ENCODE assay signal across 2 cellular contexts in the genomic region with DNA sequence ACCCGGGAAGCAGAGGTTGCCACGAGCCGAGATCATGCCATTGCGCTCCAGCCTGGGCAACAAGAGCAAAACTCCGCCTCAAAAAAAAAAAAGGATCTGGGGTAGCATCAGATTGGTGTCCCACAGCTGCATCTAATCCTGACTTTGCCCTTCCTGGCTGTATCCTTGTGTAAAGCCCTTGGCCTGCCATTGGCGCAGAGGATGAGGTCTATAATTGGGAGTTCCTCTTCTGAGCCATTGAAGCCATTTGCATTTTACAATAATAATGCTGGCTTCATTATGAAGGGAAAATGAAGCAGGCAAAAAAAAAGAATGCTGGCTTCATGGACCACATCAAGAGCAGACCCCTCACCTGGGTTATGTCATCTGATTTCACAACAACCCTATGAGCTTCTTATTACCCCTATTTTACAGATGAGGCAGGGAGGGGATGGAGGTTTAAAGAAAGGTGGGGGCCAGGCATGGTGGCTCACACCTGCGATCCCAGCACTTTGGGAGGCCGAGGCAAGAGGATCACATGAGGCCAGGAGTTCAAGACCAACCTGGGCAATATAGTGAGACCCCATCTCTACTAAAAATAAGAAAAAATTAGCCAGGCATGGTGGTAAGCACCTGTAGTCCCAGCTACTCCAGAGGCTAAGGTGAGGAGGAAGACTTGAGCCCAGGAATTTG.
A peak's percentile ranks its signal among the peaks of the same experiment; 100 is the strongest.
TF ChIP-seq lines count a peak whose summit lies in the region.

No MANE protein-coding gene starts in this region.

TF ChIP-seq in IMR-90, 13 proteins besides CTCF, POLR2A, EP300 and RAD21:
- TF ChIP-seq RFX5 (IDR thresholded peaks at IDR 0.05; ENCODE audit: low read depth, low read length) (no peak), CEBPB (IDR thresholded peaks at IDR 0.05; ENCODE audit: low read depth, low read length) (0 out of 2 replicates have a peak, but pooled peaks have one; percentile 11)
TF ChIP-seq in IMR-90: peak in this region for 1.

TF ChIP-seq in HepG2, 621 proteins besides CTCF, POLR2A, EP300 and RAD21 (continues in another document):
- TF ChIP-seq IRF2 (CRISPR knock-in tag; IDR thresholded peaks at IDR 0.05) (no peak), ARHGAP35 (CRISPR knock-in tag; IDR thresholded peaks at IDR 0.05; ENCODE audit: borderline replicate concordance) (no peak), MIXL1 (CRISPR knock-in tag; IDR thresholded peaks at IDR 0.05) (no peak), ZNF331 (CRISPR knock-in tag; IDR thresholded peaks at IDR 0.05) (no peak), CEBPB (IDR thresholded peaks at IDR 0.05; ENCODE audit: borderline replicate concordance, low read depth, low read length) (peak; percentile 9; the same call in 1 of the 2 replicates), RARA (CRISPR knock-in tag; IDR thresholded peaks at IDR 0.05) (no peak), ZNF816 (CRISPR knock-in tag; IDR thresholded peaks at IDR 0.05; ENCODE audit: borderline replicate concordance) (no peak), SRSF4 (IDR thresholded peaks at IDR 0.05; ENCODE audit: low read depth, low read length, poor library complexity, severe bottlenecking) (no peak), ZNF292 (CRISPR knock-in tag; IDR thresholded peaks at IDR 0.05; ENCODE audit: borderline replicate concordance, low read depth) (no peak), LRRFIP1 (CRISPR knock-in tag; conservative IDR thresholded peaks at IDR 0.05) (no peak), ZNF333 (CRISPR knock-in tag; IDR thresholded peaks at IDR 0.05; ENCODE audit: borderline replicate concordance) (no peak), ZNF496 (CRISPR knock-in tag; IDR thresholded peaks at IDR 0.05; ENCODE audit: insufficient replicate concordance) (no peak), ZFP82 (CRISPR knock-in tag; IDR thresholded peaks at IDR 0.05; ENCODE audit: borderline replicate concordance) (0 out of 2 replicates have a peak, but pooled peaks have one; percentile 43), ATRX (CRISPR knock-in tag; IDR thresholded peaks at IDR 0.05; ENCODE audit: borderline replicate concordance) (no peak), KMT2A (CRISPR knock-in tag; IDR thresholded peaks at IDR 0.05) (0 out of 2 replicates have a peak, but pooled peaks have one; percentile 29), RELA (CRISPR knock-in tag; IDR thresholded peaks at IDR 0.05) (no peak), ZNF33B (CRISPR knock-in tag; IDR thresholded peaks at IDR 0.05) (0 out of 2 replicates have a peak, but pooled peaks have one; percentile 11), DNMT3B (CRISPR knock-in tag; conservative IDR thresholded peaks at IDR 0.05) (no peak), ZFP36 (IDR thresholded peaks at IDR 0.05; ENCODE audit: borderline replicate concordance, low read depth, low read length, partially characterized antibody) (no peak), ZNF354B (CRISPR knock-in tag; IDR thresholded peaks at IDR 0.05) (no peak), ZNF607 (CRISPR knock-in tag; IDR thresholded peaks at IDR 0.05; ENCODE audit: borderline replicate concordance) (no peak), CBX2 (IDR thresholded peaks at IDR 0.05; ENCODE audit: low read depth, low read length) (no peak), CBX2 (CRISPR knock-in tag; IDR thresholded peaks at IDR 0.05; ENCODE audit: low read depth) (0 out of 2 replicates have a peak, but pooled peaks have one; percentile 13), ZNF431 (CRISPR knock-in tag; IDR thresholded peaks at IDR 0.05; ENCODE audit: borderline replicate concordance, low read depth) (no peak), ZFP90 (CRISPR knock-in tag; IDR thresholded peaks at IDR 0.05; ENCODE audit: borderline replicate concordance) (no peak), IKZF4 (CRISPR knock-in tag; IDR thresholded peaks at IDR 0.05; ENCODE audit: borderline replicate concordance, low read depth, not compliant biosample characterization) (peak; percentile 32), RAD51 (IDR thresholded peaks at IDR 0.05; ENCODE audit: borderline replicate concordance) (no peak), FOXJ3 (CRISPR knock-in tag; IDR thresholded peaks at IDR 0.05; ENCODE audit: borderline replicate concordance) (no peak), PCBP1 (IDR thresholded peaks at IDR 0.05; ENCODE audit: borderline replicate concordance, low read depth, low read length) (no peak), ZNF737 (CRISPR knock-in tag; IDR thresholded peaks at IDR 0.05; ENCODE audit: borderline replicate concordance) (no peak), ZBTB7A (CRISPR knock-in tag; IDR thresholded peaks at IDR 0.05) (0 out of 2 replicates have a peak, but pooled peaks have one; percentile 26), KDM4B (CRISPR knock-in tag; IDR thresholded peaks at IDR 0.05) (no peak), ZNF460 (CRISPR knock-in tag; IDR thresholded peaks at IDR 0.05; ENCODE audit: borderline replicate concordance) (peak; percentile 18; the same call in 1 of the 2 replicates), HNF4G (IDR thresholded peaks at IDR 0.05; ENCODE audit: borderline replicate concordance, low read depth, low read length) (no peak), HNF4G (CRISPR knock-in tag; IDR thresholded peaks at IDR 0.05; ENCODE audit: borderline replicate concordance, low read depth) (peak; percentile 22; the same call in 1 of the 2 replicates), PHB2 (IDR thresholded peaks at IDR 0.05; ENCODE audit: partially characterized antibody) (no peak)
- TF ChIP-seq, protein P1, sequence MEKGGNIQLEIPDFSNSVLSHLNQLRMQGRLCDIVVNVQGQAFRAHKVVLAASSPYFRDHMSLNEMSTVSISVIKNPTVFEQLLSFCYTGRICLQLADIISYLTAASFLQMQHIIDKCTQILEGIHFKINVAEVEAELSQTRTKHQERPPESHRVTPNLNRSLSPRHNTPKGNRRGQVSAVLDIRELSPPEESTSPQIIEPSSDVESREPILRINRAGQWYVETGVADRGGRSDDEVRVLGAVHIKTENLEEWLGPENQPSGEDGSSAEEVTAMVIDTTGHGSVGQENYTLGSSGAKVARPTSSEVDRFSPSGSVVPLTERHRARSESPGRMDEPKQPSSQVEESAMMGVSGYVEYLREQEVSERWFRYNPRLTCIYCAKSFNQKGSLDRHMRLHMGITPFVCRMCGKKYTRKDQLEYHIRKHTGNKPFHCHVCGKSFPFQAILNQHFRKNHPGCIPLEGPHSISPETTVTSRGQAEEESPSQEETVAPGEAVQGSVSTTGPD (CRISPR knock-in tag; IDR thresholded peaks at IDR 0.05), result no peak
- TF ChIP-seq, protein P2, sequence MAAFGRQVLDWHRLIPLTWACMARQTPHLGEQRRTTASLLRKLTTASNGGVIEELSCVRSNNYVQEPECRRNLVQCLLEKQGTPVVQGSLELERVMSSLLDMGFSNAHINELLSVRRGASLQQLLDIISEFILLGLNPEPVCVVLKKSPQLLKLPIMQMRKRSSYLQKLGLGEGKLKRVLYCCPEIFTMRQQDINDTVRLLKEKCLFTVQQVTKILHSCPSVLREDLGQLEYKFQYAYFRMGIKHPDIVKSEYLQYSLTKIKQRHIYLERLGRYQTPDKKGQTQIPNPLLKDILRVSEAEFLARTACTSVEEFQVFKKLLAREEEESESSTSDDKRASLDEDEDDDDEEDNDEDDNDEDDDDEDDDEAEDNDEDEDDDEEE (CRISPR knock-in tag; IDR thresholded peaks at IDR 0.05), result 0 out of 2 replicates have a peak, but pooled peaks have one; percentile 14
- TF ChIP-seq, protein P3, sequence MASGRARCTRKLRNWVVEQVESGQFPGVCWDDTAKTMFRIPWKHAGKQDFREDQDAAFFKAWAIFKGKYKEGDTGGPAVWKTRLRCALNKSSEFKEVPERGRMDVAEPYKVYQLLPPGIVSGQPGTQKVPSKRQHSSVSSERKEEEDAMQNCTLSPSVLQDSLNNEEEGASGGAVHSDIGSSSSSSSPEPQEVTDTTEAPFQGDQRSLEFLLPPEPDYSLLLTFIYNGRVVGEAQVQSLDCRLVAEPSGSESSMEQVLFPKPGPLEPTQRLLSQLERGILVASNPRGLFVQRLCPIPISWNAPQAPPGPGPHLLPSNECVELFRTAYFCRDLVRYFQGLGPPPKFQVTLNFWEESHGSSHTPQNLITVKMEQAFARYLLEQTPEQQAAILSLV (CRISPR knock-in tag; IDR thresholded peaks at IDR 0.05; ENCODE audit: borderline replicate concordance), result peak; percentile 34; the same call in 1 of the 2 replicates
- TF ChIP-seq, protein P4, sequence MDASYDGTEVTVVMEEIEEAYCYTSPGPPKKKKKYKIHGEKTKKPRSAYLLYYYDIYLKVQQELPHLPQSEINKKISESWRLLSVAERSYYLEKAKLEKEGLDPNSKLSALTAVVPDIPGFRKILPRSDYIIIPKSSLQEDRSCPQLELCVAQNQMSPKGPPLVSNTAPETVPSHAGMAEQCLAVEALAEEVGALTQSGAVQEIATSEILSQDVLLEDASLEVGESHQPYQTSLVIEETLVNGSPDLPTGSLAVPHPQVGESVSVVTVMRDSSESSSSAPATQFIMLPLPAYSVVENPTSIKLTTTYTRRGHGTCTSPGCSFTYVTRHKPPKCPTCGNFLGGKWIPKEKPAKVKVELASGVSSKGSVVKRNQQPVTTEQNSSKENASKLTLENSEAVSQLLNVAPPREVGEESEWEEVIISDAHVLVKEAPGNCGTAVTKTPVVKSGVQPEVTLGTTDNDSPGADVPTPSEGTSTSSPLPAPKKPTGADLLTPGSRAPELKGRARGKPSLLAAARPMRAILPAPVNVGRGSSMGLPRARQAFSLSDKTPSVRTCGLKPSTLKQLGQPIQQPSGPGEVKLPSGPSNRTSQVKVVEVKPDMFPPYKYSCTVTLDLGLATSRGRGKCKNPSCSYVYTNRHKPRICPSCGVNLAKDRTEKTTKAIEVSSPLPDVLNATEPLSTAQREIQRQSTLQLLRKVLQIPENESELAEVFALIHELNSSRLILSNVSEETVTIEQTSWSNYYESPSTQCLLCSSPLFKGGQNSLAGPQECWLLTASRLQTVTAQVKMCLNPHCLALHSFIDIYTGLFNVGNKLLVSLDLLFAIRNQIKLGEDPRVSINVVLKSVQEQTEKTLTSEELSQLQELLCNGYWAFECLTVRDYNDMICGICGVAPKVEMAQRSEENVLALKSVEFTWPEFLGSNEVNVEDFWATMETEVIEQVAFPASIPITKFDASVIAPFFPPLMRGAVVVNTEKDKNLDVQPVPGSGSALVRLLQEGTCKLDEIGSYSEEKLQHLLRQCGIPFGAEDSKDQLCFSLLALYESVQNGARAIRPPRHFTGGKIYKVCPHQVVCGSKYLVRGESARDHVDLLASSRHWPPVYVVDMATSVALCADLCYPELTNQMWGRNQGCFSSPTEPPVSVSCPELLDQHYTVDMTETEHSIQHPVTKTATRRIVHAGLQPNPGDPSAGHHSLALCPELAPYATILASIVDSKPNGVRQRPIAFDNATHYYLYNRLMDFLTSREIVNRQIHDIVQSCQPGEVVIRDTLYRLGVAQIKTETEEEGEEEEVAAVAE (CRISPR knock-in tag; IDR thresholded peaks at IDR 0.05; ENCODE audit: borderline replicate concordance), result no peak
- TF ChIP-seq, protein P5, sequence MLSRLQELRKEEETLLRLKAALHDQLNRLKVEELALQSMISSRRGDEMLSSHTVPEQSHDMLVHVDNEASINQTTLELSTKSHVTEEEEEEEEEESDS (CRISPR knock-in tag; IDR thresholded peaks at IDR 0.05; ENCODE audit: borderline replicate concordance), result no peak
- TF ChIP-seq, protein P6, sequence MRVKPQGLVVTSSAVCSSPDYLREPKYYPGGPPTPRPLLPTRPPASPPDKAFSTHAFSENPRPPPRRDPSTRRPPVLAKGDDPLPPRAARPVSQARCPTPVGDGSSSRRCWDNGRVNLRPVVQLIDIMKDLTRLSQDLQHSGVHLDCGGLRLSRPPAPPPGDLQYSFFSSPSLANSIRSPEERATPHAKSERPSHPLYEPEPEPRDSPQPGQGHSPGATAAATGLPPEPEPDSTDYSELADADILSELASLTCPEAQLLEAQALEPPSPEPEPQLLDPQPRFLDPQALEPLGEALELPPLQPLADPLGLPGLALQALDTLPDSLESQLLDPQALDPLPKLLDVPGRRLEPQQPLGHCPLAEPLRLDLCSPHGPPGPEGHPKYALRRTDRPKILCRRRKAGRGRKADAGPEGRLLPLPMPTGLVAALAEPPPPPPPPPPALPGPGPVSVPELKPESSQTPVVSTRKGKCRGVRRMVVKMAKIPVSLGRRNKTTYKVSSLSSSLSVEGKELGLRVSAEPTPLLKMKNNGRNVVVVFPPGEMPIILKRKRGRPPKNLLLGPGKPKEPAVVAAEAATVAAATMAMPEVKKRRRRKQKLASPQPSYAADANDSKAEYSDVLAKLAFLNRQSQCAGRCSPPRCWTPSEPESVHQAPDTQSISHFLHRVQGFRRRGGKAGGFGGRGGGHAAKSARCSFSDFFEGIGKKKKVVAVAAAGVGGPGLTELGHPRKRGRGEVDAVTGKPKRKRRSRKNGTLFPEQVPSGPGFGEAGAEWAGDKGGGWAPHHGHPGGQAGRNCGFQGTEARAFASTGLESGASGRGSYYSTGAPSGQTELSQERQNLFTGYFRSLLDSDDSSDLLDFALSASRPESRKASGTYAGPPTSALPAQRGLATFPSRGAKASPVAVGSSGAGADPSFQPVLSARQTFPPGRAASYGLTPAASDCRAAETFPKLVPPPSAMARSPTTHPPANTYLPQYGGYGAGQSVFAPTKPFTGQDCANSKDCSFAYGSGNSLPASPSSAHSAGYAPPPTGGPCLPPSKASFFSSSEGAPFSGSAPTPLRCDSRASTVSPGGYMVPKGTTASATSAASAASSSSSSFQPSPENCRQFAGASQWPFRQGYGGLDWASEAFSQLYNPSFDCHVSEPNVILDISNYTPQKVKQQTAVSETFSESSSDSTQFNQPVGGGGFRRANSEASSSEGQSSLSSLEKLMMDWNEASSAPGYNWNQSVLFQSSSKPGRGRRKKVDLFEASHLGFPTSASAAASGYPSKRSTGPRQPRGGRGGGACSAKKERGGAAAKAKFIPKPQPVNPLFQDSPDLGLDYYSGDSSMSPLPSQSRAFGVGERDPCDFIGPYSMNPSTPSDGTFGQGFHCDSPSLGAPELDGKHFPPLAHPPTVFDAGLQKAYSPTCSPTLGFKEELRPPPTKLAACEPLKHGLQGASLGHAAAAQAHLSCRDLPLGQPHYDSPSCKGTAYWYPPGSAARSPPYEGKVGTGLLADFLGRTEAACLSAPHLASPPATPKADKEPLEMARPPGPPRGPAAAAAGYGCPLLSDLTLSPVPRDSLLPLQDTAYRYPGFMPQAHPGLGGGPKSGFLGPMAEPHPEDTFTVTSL (CRISPR knock-in tag; IDR thresholded peaks at IDR 0.05; ENCODE audit: borderline replicate concordance), result 0 out of 2 replicates have a peak, but pooled peaks have one; percentile 51
- TF ChIP-seq, protein P7, sequence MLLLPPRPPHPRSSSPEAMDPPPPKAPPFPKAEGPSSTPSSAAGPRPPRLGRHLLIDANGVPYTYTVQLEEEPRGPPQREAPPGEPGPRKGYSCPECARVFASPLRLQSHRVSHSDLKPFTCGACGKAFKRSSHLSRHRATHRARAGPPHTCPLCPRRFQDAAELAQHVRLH (CRISPR knock-in tag; IDR thresholded peaks at IDR 0.05; ENCODE audit: borderline replicate concordance, low read depth), result 0 out of 2 replicates have a peak, but pooled peaks have one; percentile 6
